Comparison of ENCODE assay signal across 25 cellular contexts in the genomic region with DNA sequence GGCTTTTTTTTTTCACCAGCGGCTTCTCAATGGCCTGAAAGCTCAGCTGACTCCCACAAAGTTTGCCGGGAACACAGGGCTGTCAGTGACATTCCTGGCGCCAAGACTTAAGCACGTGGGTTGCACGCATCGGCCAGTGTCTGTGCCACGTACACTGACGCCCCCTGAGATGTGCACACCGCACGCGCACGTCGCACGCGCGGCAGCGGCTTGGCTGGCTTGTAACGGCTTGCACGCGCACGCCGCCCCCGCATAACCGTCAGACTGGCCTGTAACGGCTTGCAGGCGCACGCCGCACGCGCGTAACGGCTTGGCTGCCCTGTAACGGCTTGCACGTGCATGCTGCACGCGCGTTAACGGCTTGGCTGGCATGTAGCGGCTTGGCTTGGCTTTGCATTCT.
A peak's percentile ranks its signal among the peaks of the same experiment; 100 is the strongest.
DNase-seq lines count a peak whose midpoint lies in the region; ATAC-seq, FAIRE-seq and TF ChIP-seq lines count a peak whose summit lies in the region.
"Had no signal": no experiment of that assay in that cellular context is flagged by ENCODE, and none has a peak within 500 bp of the region (broad histone marks: within the 10 kb centered on the region; RNA-seq: fewer than 3 reads in every experiment).

No MANE protein-coding gene starts in this region.

- ATAC-seq in stimulated activated naive B cell treated with anti-CD40 and anti-IgM and Interleukin-4, amounts not matched to agents 10 μg/mL and 1 μg/mL and 100 μg/mL, for 72 hours (replicated peaks): no peak
- ATAC-seq in upper lobe of right lung: no peak
- ATAC-seq: A549 had no signal

- peak; percentile 27 for DNase-seq in ELF-1 (ENCODE audit: low read depth, low spot score)
- DNase-seq in H1 (ENCODE audit: low read depth in 1 of 2, low spot score in 2 of 2): no peak
- DNase-seq in trophoblast cell: no peak
- DNase-seq in stimulated activated naive B cell treated with anti-CD40 and anti-IgM and Interleukin-4, amounts not matched to agents 10 μg/mL and 1 μg/mL and 100 μg/mL, for 72 hours: no peak
- DNase-seq in upper lobe of right lung: no peak
- DNase-seq in GDM1 (lab: John Stamatoyannopoulos, UW): no peak
- DNase-seq: 8988T; ACHN; AML-193; BE2C; Calu3; CD4-positive, alpha-beta memory T cell; COR-L47; DMS53; DMS79 treated with DMSO at 0.1 percent for 48 hours; GM23248; HFFc6 had no signal

- no peak overlapping the region for H4K12ac ChIP-seq in trophoblast cell (ENCODE audit: low read depth, low read length)

- H3K4me1 ChIP-seq in H1 (replicated peaks in 1 of 4; ENCODE audit: control insufficient read depth in 3 of 4, insufficient read depth in 4 of 4, low read length in 3 of 4) (no peaks in the 10 kb centered on the region), trophoblast cell (ENCODE audit: control insufficient read depth in 1 of 2, insufficient read depth in 2 of 2, low read length in 2 of 2) (no peaks in the 10 kb centered on the region), upper lobe of right lung (no peaks in the 10 kb centered on the region)
- H3K4me1 ChIP-seq: A549, BE2C, HAP-1 had no signal

- H2BK120ac ChIP-seq in H1 (replicated peaks; ENCODE audit: low read depth, low read length) (no peak overlapping the region), trophoblast cell (ENCODE audit: insufficient read depth, low read length, poor library complexity) (no peak overlapping the region)

- TF ChIP-seq EP300 in Ishikawa (IDR thresholded peaks at IDR 0.05; ENCODE audit: borderline replicate concordance) (no peak), H1 (IDR thresholded peaks at IDR 0.05; ENCODE audit: borderline replicate concordance in 1 of 2, low read depth in 2 of 2, low read length in 2 of 2) (no peak)

- no peak overlapping the region for H4K5ac ChIP-seq in H1 (ENCODE audit: insufficient read length, low read depth, low read length)

- TF ChIP-seq POLR2A in H1 (IDR thresholded peaks at IDR 0.05; ENCODE audit: control extremely low read depth in 1 of 2, low read depth in 2 of 2, low read length in 2 of 2): no peak

- H3K23me2 ChIP-seq in H1 (ENCODE audit: low read depth, low read length): no peaks in the 10 kb centered on the region

- intact Hi-C loops in upper lobe of right lung (cut with DNase I): no loop called here

- H2BK15ac ChIP-seq in H1 (ENCODE audit: low read length): no peak overlapping the region

- no peaks in the 10 kb centered on the region for H3K9me3 ChIP-seq in H1 (ENCODE audit: insufficient read depth in 2 of 2, low read depth in 1 of 2, low read length in 1 of 2)
- H3K9me3 ChIP-seq in trophoblast cell (ENCODE audit: insufficient read depth, low read depth, low read length): peaks cover 3% of the 10 kb centered on the region
- H3K9me3 ChIP-seq in upper lobe of right lung: no peaks in the 10 kb centered on the region
- H3K9me3 ChIP-seq: A549, BE2C, HAP-1 had no signal

- H3K14ac ChIP-seq in H1 (ENCODE audit: insufficient read length) (no peak overlapping the region), trophoblast cell (ENCODE audit: low read length) (no peak overlapping the region)

- H3K4me3 ChIP-seq in H1 (ENCODE audit: extremely low read depth in 1 of 4, insufficient read depth in 2 of 4, low read depth in 3 of 4, low read length in 4 of 4): no peak overlapping the region
- peak overlapping the region; percentile 30 for H3K4me3 ChIP-seq in trophoblast cell (ENCODE audit: low read depth, low read length)
- H3K4me3 ChIP-seq in upper lobe of right lung: no peak overlapping the region
- H3K4me3 ChIP-seq: A549; BLaER1 treated with 17β-estradiol and CSF1 and Interleukin-3, amounts not matched to agents 10 nM and 100 nM; GM23248; HAP-1 had no signal

- no peak overlapping the region for H3K4me2 ChIP-seq in H1 (ENCODE audit: insufficient read depth in 1 of 2, low read depth in 2 of 2, low read length in 2 of 2)
- H3K4me2 ChIP-seq in trophoblast cell (ENCODE audit: low read length): no peak overlapping the region
- H3K4me2 ChIP-seq: A549; BLaER1 treated with 17β-estradiol and CSF1 and Interleukin-3, amounts not matched to agents 10 nM and 100 nM had no signal

- no peaks in the 10 kb centered on the region for H3K36me3 ChIP-seq in H1 (ENCODE audit: control insufficient read depth in 2 of 4, insufficient read depth in 4 of 4, low read length in 3 of 4)
- no peaks in the 10 kb centered on the region for H3K36me3 ChIP-seq in trophoblast cell (ENCODE audit: control insufficient read depth in 1 of 2, insufficient read depth in 2 of 2, low read length in 2 of 2)
- no peaks in the 10 kb centered on the region for H3K36me3 ChIP-seq in upper lobe of right lung
- H3K36me3 ChIP-seq: BE2C; BLaER1 treated with 17β-estradiol and CSF1 and Interleukin-3, amounts not matched to agents 10 nM and 100 nM; HAP-1 had no signal

- peaks cover 7 to 12% of the 10 kb centered on the region in 2 donors for H3K4me1 Mint-ChIP-seq in stimulated activated naive B cell treated with anti-CD40 and anti-IgM and Interleukin-4, amounts not matched to agents 10 μg/mL and 1 μg/mL and 100 μg/mL, for 72 hours
- H3K4me1 Mint-ChIP-seq: CD14-positive monocyte; CD4-positive, alpha-beta memory T cell had no signal

- no peak overlapping the region for H3K9ac ChIP-seq in H1 (replicated peaks in 1 of 4; ENCODE audit: extremely low read depth in 1 of 4, low read depth in 3 of 4, low read length in 3 of 4)
- no peak overlapping the region for H3K9ac ChIP-seq in trophoblast cell (ENCODE audit: low read length)
- H3K9ac ChIP-seq: BLaER1 treated with 17β-estradiol and CSF1 and Interleukin-3, amounts not matched to agents 10 nM and 100 nM; GM23248 had no signal

- H2AFZ ChIP-seq in H1 (ENCODE audit: low read length) (no peak overlapping the region), trophoblast cell (ENCODE audit: insufficient read depth, low read length, poor library complexity) (no peak overlapping the region)
- H2AFZ ChIP-seq: GM23248 had no signal

- H2BK20ac ChIP-seq in H1 (ENCODE audit: low read length): 0 out of 2 replicates have a peak overlapping the region, but pooled peaks have one; percentile 18

- H4K20me1 ChIP-seq in H1 (replicated peaks in 1 of 2; ENCODE audit: control insufficient read depth in 1 of 2, insufficient read depth in 2 of 2, low read length in 2 of 2): no peaks in the 10 kb centered on the region
- H4K20me1 ChIP-seq: BLaER1 treated with 17β-estradiol and CSF1 and Interleukin-3, amounts not matched to agents 10 nM and 100 nM had no signal

- H3K27ac Mint-ChIP-seq in stimulated activated naive B cell treated with anti-CD40 and anti-IgM and Interleukin-4, amounts not matched to agents 10 μg/mL and 1 μg/mL and 100 μg/mL, for 72 hours: no peak overlapping the region
- H3K27ac Mint-ChIP-seq: CD4-positive, alpha-beta memory T cell; HFFc6 had no signal

- H3K56ac ChIP-seq in H1 (replicated peaks; ENCODE audit: insufficient read length, low read depth, low read length): no peak overlapping the region

- H2AK5ac ChIP-seq in H1 (ENCODE audit: low read depth, low read length) (no peak overlapping the region), trophoblast cell (ENCODE audit: low read length) (no peak overlapping the region)

- no peak for FAIRE-seq in H1 (lab: Jason Lieb, UNC)
- FAIRE-seq: A549, G401.6, GM12891, GM18507 had no signal

- H3K23ac ChIP-seq in H1 (ENCODE audit: insufficient read length): no peak overlapping the region
- H3K23ac ChIP-seq in trophoblast cell (ENCODE audit: low read length): no peak overlapping the region

- H2BK5ac ChIP-seq in H1 (ENCODE audit: low read depth, low read length) (no peak overlapping the region), trophoblast cell (ENCODE audit: low read depth, low read length, poor library complexity) (no peak overlapping the region)

- H3K79me2 ChIP-seq in H1 (ENCODE audit: control insufficient read depth in 1 of 2, insufficient read depth in 2 of 2, low read length in 2 of 2) (no peaks in the 10 kb centered on the region), trophoblast cell (ENCODE audit: control insufficient read depth, insufficient read depth, low read length, poor library complexity) (no peaks in the 10 kb centered on the region)

- CTCF ChIA-PET in H1 (lab: Charles Lee; ENCODE audit: partially characterized antibody): interaction anchor here (2.1 kb wide), 1 partner anchor 44 kb away, joined by 5 read pairs; no protein-coding TSS in a partner anchor

- no peaks in the 10 kb centered on the region for H3K79me1 ChIP-seq in H1 (ENCODE audit: low read depth, low read length)
- no peaks in the 10 kb centered on the region for H3K79me1 ChIP-seq in trophoblast cell (ENCODE audit: low read length)

- no peak for TF ChIP-seq RAD21 in Ishikawa (IDR thresholded peaks at IDR 0.05; ENCODE audit: low read depth)
- no peak for TF ChIP-seq RAD21 in H1 (IDR thresholded peaks at IDR 0.05 in 1 of 2, conservative IDR thresholded peaks at IDR 0.05 in 1 of 2; ENCODE audit: low read depth in 2 of 2, low read length in 2 of 2)

- no peaks in the 10 kb centered on the region for H3K36me3 Mint-ChIP-seq in stimulated activated naive B cell treated with anti-CD40 and anti-IgM and Interleukin-4, amounts not matched to agents 10 μg/mL and 1 μg/mL and 100 μg/mL, for 72 hours
- H3K36me3 Mint-ChIP-seq: CD14-positive monocyte; CD4-positive, alpha-beta memory T cell had no signal

- POLR2A ChIA-PET in H1 (lab: Charles Lee; ENCODE audit: partially characterized antibody): no interaction called here

- WGBS in H1 (ENCODE audit: extremely low coverage in 1 of 2, insufficient coverage in 1 of 2, insufficient read length in 1 of 2, insufficient replicate concordance in 2 of 2, low coverage in 1 of 2, low lambda C conversion rate in 2 of 2, missing lambda C conversion rate in 1 of 2), 2 experiments: 91% methylated on average over 39 of the region's 39 CpGs; no CpG with 5 or more reads in 1 of the 2 experiments
- WGBS in trophoblast cell (ENCODE audit: extremely low coverage, insufficient coverage, insufficient read length): no CpG with 5 or more reads among the region's 39 CpGs

- H2BK12ac ChIP-seq in H1 (ENCODE audit: low read depth, low read length) (no peak overlapping the region), trophoblast cell (ENCODE audit: low read length) (no peak overlapping the region)

- peaks cover 7 to 16% of the 10 kb centered on the region in 2 donors for H3K27me3 Mint-ChIP-seq in stimulated activated naive B cell treated with anti-CD40 and anti-IgM and Interleukin-4, amounts not matched to agents 10 μg/mL and 1 μg/mL and 100 μg/mL, for 72 hours

- no peaks in the 10 kb centered on the region for H3K9me3 Mint-ChIP-seq in stimulated activated naive B cell treated with anti-CD40 and anti-IgM and Interleukin-4, amounts not matched to agents 10 μg/mL and 1 μg/mL and 100 μg/mL, for 72 hours
- H3K9me3 Mint-ChIP-seq: CD4-positive, alpha-beta memory T cell; HFFc6 had no signal

- no peak overlapping the region for H4K91ac ChIP-seq in H1 (replicated peaks; ENCODE audit: insufficient read length, low read length)
- no peak overlapping the region for H4K91ac ChIP-seq in trophoblast cell (ENCODE audit: low read depth, low read length)

- no peak overlapping the region for H3K18ac ChIP-seq in H1 (ENCODE audit: extremely low read depth, low read length)
- no peak overlapping the region for H3K18ac ChIP-seq in trophoblast cell (ENCODE audit: low read length)

- H3K27me3 ChIP-seq in H1 (replicated peaks in 1 of 4; ENCODE audit: control insufficient read depth in 3 of 4, extremely low read depth in 1 of 4, insufficient read depth in 3 of 4, low read length in 3 of 4) (no peaks in the 10 kb centered on the region), trophoblast cell (ENCODE audit: insufficient read depth, low read length) (no peaks in the 10 kb centered on the region), upper lobe of right lung (no peaks in the 10 kb centered on the region)
- H3K27me3 ChIP-seq: BE2C; BLaER1 treated with 17β-estradiol and CSF1 and Interleukin-3, amounts not matched to agents 10 nM and 100 nM had no signal

- no peak overlapping the region for H3K27ac ChIP-seq in H1 (ENCODE audit: low read depth, low read length)
- no peak overlapping the region for H3K27ac ChIP-seq in trophoblast cell (ENCODE audit: low read depth, low read length)
- no peak overlapping the region for H3K27ac ChIP-seq in upper lobe of right lung
- H3K27ac ChIP-seq: A549; BLaER1 treated with 17β-estradiol and CSF1 and Interleukin-3, amounts not matched to agents 10 nM and 100 nM; GM23248 had no signal

- H4K8ac ChIP-seq in H1 (ENCODE audit: extremely low read depth, insufficient read depth, low read length) (peak overlapping the region; percentile 25; the same call in 1 of the 2 replicates), trophoblast cell (ENCODE audit: low read depth, low read length) (no peak overlapping the region)

- no peak overlapping the region for H3K4me3 Mint-ChIP-seq in stimulated activated naive B cell treated with anti-CD40 and anti-IgM and Interleukin-4, amounts not matched to agents 10 μg/mL and 1 μg/mL and 100 μg/mL, for 72 hours
- H3K4me3 Mint-ChIP-seq: CD4-positive, alpha-beta memory T cell; HFFc6 had no signal

- TF ChIP-seq CTCF in H1 (IDR thresholded peaks at IDR 0.05; ENCODE audit: control extremely low read depth in 1 of 3, insufficient read depth in 1 of 3, low read depth in 1 of 3, low read length in 3 of 3): no peak
- TF ChIP-seq CTCF in upper lobe of right lung (IDR thresholded peaks at IDR 0.05): no peak

- H3K4ac ChIP-seq in H1 (replicated peaks; ENCODE audit: insufficient read length, low read depth, low read length): no peak overlapping the region
- no peak overlapping the region for H3K4ac ChIP-seq in trophoblast cell (ENCODE audit: low read depth, low read length)
